22 cellular contexts compared by ENCODE assay signal in genomic region chr12:114670257-114670955, GRCh38. TPM values are rescaled to one million over a fixed set of nuclear protein-coding genes. Genes with fewer than 3 reads are reported as not detected.
DNase-seq lines count a peak whose midpoint lies in the region; ATAC-seq, FAIRE-seq and TF ChIP-seq lines count a peak whose summit lies in the region.
"Had no signal": no experiment of that assay in that cellular context is flagged by ENCODE, and none has a peak within 500 bp of the region (broad histone marks: within the 10 kb centered on the region; RNA-seq: fewer than 3 reads in every experiment).

No MANE protein-coding gene starts in this region.

- H3K4me3 ChIP-seq in GM23338 (peak overlapping the region; percentile 53; the same call in 1 of the 2 replicates), astrocyte (ENCODE audit: insufficient read depth, low read depth, low read length) (no peak overlapping the region), lower lobe of right lung (peak overlapping the region; percentile 50), subcutaneous abdominal adipose tissue (ENCODE audit: low read depth in 1 of 5, low read length in 5 of 5) (no peak overlapping the region), Karpas-422 (ENCODE audit: low read length) (no peak overlapping the region)
- H3K4me3 ChIP-seq: mucosa of descending colon had no signal

- no peaks in the 10 kb centered on the region for H3K36me3 ChIP-seq in GM23338 (ENCODE audit: insufficient read depth)
- peaks cover 4% of the 10 kb centered on the region for H3K36me3 ChIP-seq in astrocyte (ENCODE audit: insufficient read depth, low read length)
- H3K36me3 ChIP-seq in lower lobe of right lung = peaks cover 16% of the 10 kb centered on the region
- H3K36me3 ChIP-seq in subcutaneous abdominal adipose tissue (ENCODE audit: control insufficient read depth in 5 of 5, insufficient read depth in 5 of 5, low read length in 5 of 5) = peaks cover 2 to 38% (median 29%) of the 10 kb centered on the region in 5 donors
- no peaks in the 10 kb centered on the region for H3K36me3 ChIP-seq in Karpas-422 (ENCODE audit: insufficient read depth, low read length)

- intact Hi-C loops in lower lobe of right lung (cut with DNase I) = loop anchor here (10.0 kb wide), 1 partner anchor 1084 kb away; no protein-coding TSS in a partner anchor

- no peak overlapping the region for H2AFZ ChIP-seq in GM23338
- no peak overlapping the region for H2AFZ ChIP-seq in astrocyte (ENCODE audit: low read depth, low read length)
- H2AFZ ChIP-seq in Karpas-422 (ENCODE audit: low read length) = no peak overlapping the region

- H3K27me3 Mint-ChIP-seq in GM23338 (ENCODE audit: insufficient read depth, low read depth, poor library complexity) (peaks cover 94% of the 10 kb centered on the region), astrocyte (ENCODE audit: low read depth, unreplicated experiment) (peaks cover 83% of the 10 kb centered on the region)

- H3K27ac ChIP-seq in GM23338 (ENCODE audit: low read depth) (no peak overlapping the region), astrocyte (ENCODE audit: low read depth, low read length) (peak overlapping the region; percentile 59), lower lobe of right lung (peak overlapping the region; percentile 84), subcutaneous abdominal adipose tissue (ENCODE audit: low read depth, low read length) (peak overlapping the region; percentile 85), Karpas-422 (ENCODE audit: low read length) (no peak overlapping the region)
- H3K27ac ChIP-seq: KMS-11 had no signal

- DNase-seq in GM23338 (ENCODE audit: low spot score) (peak; percentile 6), astrocyte (ENCODE audit: low read depth) (no peak), lower lobe of right lung (no peak), DMS153 treated with DMSO at 0.1 percent for 48 hours (lab: John Stamatoyannopoulos, UW; ENCODE audit: unreplicated experiment) (no peak), Karpas-422 (no peak)
- DNase-seq in effector CD4-positive, alpha-beta T cell = no peak
- DNase-seq: activated CD4-positive, alpha-beta T cell treated with anti-CD3 and anti-CD28 coated beads, Interleukin-2, amount 10 ng/mL, durations not matched to agents 24 days and 14 days; activated naive CD8-positive, alpha-beta T cell treated with anti-CD3 and anti-CD28 coated beads, Interleukin-2, amount 10 ng/mL, durations not matched to agents 7 days and 5 days; activated T-cell treated with anti-CD3 and anti-CD28 coated beads, Interleukin-2, amount 50 U/mL, for 24 hours; AML-193; cerebellar nuclear complex; mucosa of descending colon; NCI-H146; NCI-H446; posterior cingulate gyrus; SIG-M5; stimulated activated naive CD8-positive, alpha-beta T cell treated with anti-CD3 and anti-CD28 coated beads, Interleukin-15, amount 100 ng/mL, for 72 hours; T-helper 9 cell had no signal

- H4K20me1 ChIP-seq in GM23338 (replicated peaks; ENCODE audit: insufficient read depth) (peaks cover 12% of the 10 kb centered on the region), astrocyte (ENCODE audit: insufficient read depth, low read length) (peaks cover 9% of the 10 kb centered on the region), Karpas-422 (ENCODE audit: insufficient read depth, low read depth, low read length) (no peaks in the 10 kb centered on the region)

- H3K9me2 ChIP-seq in GM23338 (ENCODE audit: insufficient read depth) = no peaks in the 10 kb centered on the region
- H3K9me2 ChIP-seq in Karpas-422 (replicated peaks; ENCODE audit: insufficient read depth, low read length) = no peaks in the 10 kb centered on the region

- no peak for FAIRE-seq in astrocyte (lab: Jason Lieb, UNC)
- FAIRE-seq: GM19239 had no signal

- H3K4me1 ChIP-seq in GM23338 (ENCODE audit: insufficient read depth) (peaks cover 74% of the 10 kb centered on the region), astrocyte (ENCODE audit: insufficient read depth, low read length) (peaks cover 40% of the 10 kb centered on the region), lower lobe of right lung (peaks cover 8% of the 10 kb centered on the region), subcutaneous abdominal adipose tissue (ENCODE audit: control insufficient read depth in 5 of 5, insufficient read depth in 5 of 5, low read length in 5 of 5) (peaks cover 0 to 65% (median 41%) of the 10 kb centered on the region in 5 donors), Karpas-422 (ENCODE audit: low read length) (no peaks in the 10 kb centered on the region)

- no peak for TF ChIP-seq CTCF in GM23338 (conservative IDR thresholded peaks at IDR 0.05; ENCODE audit: low read depth in 2 of 2)
- no peak for TF ChIP-seq CTCF in astrocyte (IDR thresholded peaks at IDR 0.05; ENCODE audit: insufficient read depth, low read depth, low read length)
- TF ChIP-seq CTCF in lower lobe of right lung (IDR thresholded peaks at IDR 0.05) = no peak

- H3K36me3 Mint-ChIP-seq in GM23338 (ENCODE audit: low read depth) (no peaks in the 10 kb centered on the region), astrocyte (ENCODE audit: low read depth, unreplicated experiment) (peaks cover 2% of the 10 kb centered on the region)
- H3K36me3 Mint-ChIP-seq: activated naive CD8-positive, alpha-beta T cell treated with anti-CD3 and anti-CD28 coated beads, Interleukin-2, amount 10 ng/mL, durations not matched to agents 7 days and 5 days had no signal

- H3K79me2 ChIP-seq in GM23338 (replicated peaks; ENCODE audit: insufficient read depth) (no peaks in the 10 kb centered on the region), astrocyte (ENCODE audit: insufficient read depth, low read length) (peaks cover 43% of the 10 kb centered on the region), Karpas-422 (ENCODE audit: low read length) (no peaks in the 10 kb centered on the region)

- ATAC-seq in GM23338 (no peak), lower lobe of right lung (no peak), HG02970 (IDR thresholded peaks at IDR 0.05; ENCODE audit: low FRiP score, unreplicated experiment) (no peak)
- ATAC-seq: mucosa of descending colon; stimulated activated naive CD8-positive, alpha-beta T cell treated with anti-CD3 and anti-CD28 coated beads, Interleukin-15, amount 100 ng/mL, for 72 hours had no signal

- peak overlapping the region; percentile 49; the same call in 1 of the 3 replicates for H3K4me3 Mint-ChIP-seq in GM23338
- no peak overlapping the region for H3K4me3 Mint-ChIP-seq in astrocyte (ENCODE audit: unreplicated experiment)
- H3K4me3 Mint-ChIP-seq: activated CD4-positive, alpha-beta T cell treated with anti-CD3 and anti-CD28 coated beads, Interleukin-2, amount 10 ng/mL, durations not matched to agents 24 days and 14 days; activated naive CD8-positive, alpha-beta T cell treated with anti-CD3 and anti-CD28 coated beads, Interleukin-2, amount 10 ng/mL, durations not matched to agents 7 days and 5 days; activated T-cell treated with anti-CD3 and anti-CD28 coated beads, Interleukin-2, amount 50 U/mL, for 24 hours; stimulated activated naive CD8-positive, alpha-beta T cell treated with anti-CD3 and anti-CD28 coated beads, Interleukin-15, amount 100 ng/mL, for 72 hours had no signal

- H3K27me3 ChIP-seq in GM23338 (ENCODE audit: insufficient read depth) (peaks cover 97% of the 10 kb centered on the region), astrocyte (ENCODE audit: insufficient read depth, low read length) (peaks cover 18% of the 10 kb centered on the region), lower lobe of right lung (ENCODE audit: low read depth) (peaks cover 80% of the 10 kb centered on the region), subcutaneous abdominal adipose tissue (ENCODE audit: control insufficient read depth in 5 of 5, insufficient read depth in 4 of 5, low read length in 5 of 5) (peaks cover 4 to 21% (median 10%) of the 10 kb centered on the region in 5 donors), Karpas-422 (ENCODE audit: low read length) (no peaks in the 10 kb centered on the region)

- H3K9me3 ChIP-seq in astrocyte (ENCODE audit: insufficient read depth, low read depth, low read length) (no peaks in the 10 kb centered on the region), lower lobe of right lung (no peaks in the 10 kb centered on the region), subcutaneous abdominal adipose tissue (ENCODE audit: control insufficient read depth in 5 of 5, low read length in 5 of 5) (no peaks in the 10 kb centered on the region), Karpas-422 (ENCODE audit: low read length) (no peaks in the 10 kb centered on the region)
- H3K9me3 ChIP-seq: mucosa of descending colon had no signal

- H3K9me3 Mint-ChIP-seq in GM23338 (no peaks in the 10 kb centered on the region), astrocyte (ENCODE audit: unreplicated experiment) (peaks cover 15% of the 10 kb centered on the region)
- H3K9me3 Mint-ChIP-seq: activated CD4-positive, alpha-beta T cell treated with anti-CD3 and anti-CD28 coated beads, Interleukin-2, amount 10 ng/mL, durations not matched to agents 24 days and 14 days; activated naive CD8-positive, alpha-beta T cell treated with anti-CD3 and anti-CD28 coated beads, Interleukin-2, amount 10 ng/mL, durations not matched to agents 7 days and 5 days; activated T-cell treated with anti-CD3 and anti-CD28 coated beads, Interleukin-2, amount 50 U/mL, for 24 hours had no signal

- H3K27ac Mint-ChIP-seq in GM23338 (no peak overlapping the region), astrocyte (ENCODE audit: unreplicated experiment) (no peak overlapping the region)
- H3K27ac Mint-ChIP-seq: activated CD4-positive, alpha-beta T cell treated with anti-CD3 and anti-CD28 coated beads, Interleukin-2, amount 10 ng/mL, durations not matched to agents 24 days and 14 days; activated naive CD8-positive, alpha-beta T cell treated with anti-CD3 and anti-CD28 coated beads, Interleukin-2, amount 10 ng/mL, durations not matched to agents 7 days and 5 days; activated T-cell treated with anti-CD3 and anti-CD28 coated beads, Interleukin-2, amount 50 U/mL, for 24 hours; stimulated activated naive CD8-positive, alpha-beta T cell treated with anti-CD3 and anti-CD28 coated beads, Interleukin-15, amount 100 ng/mL, for 72 hours had no signal

- H3K4me2 ChIP-seq in GM23338 (peak overlapping the region; percentile 85), astrocyte (ENCODE audit: low read length) (peak overlapping the region; percentile 94), Karpas-422 (ENCODE audit: low read depth, low read length, poor library complexity, severe bottlenecking) (no peak overlapping the region)
- H3K4me2 ChIP-seq: KMS-11 had no signal

- H3K4me1 Mint-ChIP-seq in GM23338 = peaks cover 65% of the 10 kb centered on the region
- H3K4me1 Mint-ChIP-seq in astrocyte (ENCODE audit: low read depth, unreplicated experiment) = peaks cover 5% of the 10 kb centered on the region
- H3K4me1 Mint-ChIP-seq: activated CD4-positive, alpha-beta T cell treated with anti-CD3 and anti-CD28 coated beads, Interleukin-2, amount 10 ng/mL, durations not matched to agents 24 days and 14 days had no signal

- H3K9ac ChIP-seq in astrocyte (ENCODE audit: low read length) (peak overlapping the region; percentile 72), subcutaneous abdominal adipose tissue (ENCODE audit: low read length in 5 of 5) (peak overlapping the region in 1 of 5 donors; percentile 7), Karpas-422 (ENCODE audit: low read length) (no peak overlapping the region)
- H3K9ac ChIP-seq: KMS-11 had no signal

- H3F3A ChIP-seq in GM23338 (replicated peaks; ENCODE audit: low read depth) = peaks cover 29% of the 10 kb centered on the region

RNA-seq across cellular contexts. Expression of gene TBX3, which starts 13.6 kb away (rescaled TPM):
- 0.24 and 0.35 TPM in 2 replicates for total RNA-seq in GM23338 (2014; rRNA removed; shearing (Covaris generic))
- 0.18 and 0.33 TPM in 2 replicates for polyA plus RNA-seq in GM23338 (2016; fragmentation: Nextera tagmentation; extraction: Ambion mirVana)
- total RNA-seq in astrocyte = 1.1 and 2.0 TPM in 2 replicates
- total RNA-seq in lower lobe of right lung = 50.9 TPM
- not detected in 2 replicates for total RNA-seq in Karpas-422 (2014; rRNA removed; shearing (Covaris generic); ENCODE audit: low replicate concordance)
- total RNA-seq: activated CD4-positive, alpha-beta T cell treated with anti-CD3 and anti-CD28 coated beads, Interleukin-2, amount 10 ng/mL, durations not matched to agents 24 days and 14 days; activated naive CD8-positive, alpha-beta T cell treated with anti-CD3 and anti-CD28 coated beads, Interleukin-2, amount 10 ng/mL, durations not matched to agents 7 days and 5 days had no signal

Comparison
In these comparisons a context has a peak if more than half of its experiments do, and no peak if none do; other contexts are left out.
1. H3K27ac ChIP-seq: peak in astrocyte (single experiment), lower lobe of right lung (single experiment) and subcutaneous abdominal adipose tissue (single experiment); none in GM23338 (single experiment) and Karpas-422 (single experiment).
2. H3K4me3 ChIP-seq: peak in GM23338 (single experiment) and lower lobe of right lung (single experiment); none in astrocyte (single experiment), subcutaneous abdominal adipose tissue (0 of 5) and Karpas-422 (single experiment).
3. RNA of gene TBX3, which starts 13.6 kb away (total RNA-seq): 50.9 TPM in lower lobe of right lung (single experiment); 1.1 to 2.0 TPM in astrocyte, 0.24 to 0.35 TPM in GM23338 and not detected in Karpas-422; every median in the first group is over 10 times any median in the second.